8 cellular contexts compared by ENCODE assay signal in genomic region chr3:158105710-158106438, GRCh38. TPM values are rescaled to one million over a fixed set of nuclear protein-coding genes. Genes with fewer than 3 reads are reported as not detected.
DNase-seq lines count a peak whose midpoint lies in the region; ATAC-seq and TF ChIP-seq lines count a peak whose summit lies in the region.

Gene SHOX2 (minus strand): TSS chr3:158106420. CDS start chr3:158106024, 396 bp downstream.

- H3K9me3 ChIP-seq in GM23248 (ENCODE audit: low read depth) (no peaks in the 10 kb centered on the region), SJCRH30 (replicated peaks) (no peaks in the 10 kb centered on the region), mesenchymal stem cell (ENCODE audit: control insufficient read depth, low read length) (no peaks in the 10 kb centered on the region), aorta (ENCODE audit: control insufficient read depth, low read length) (no peaks in the 10 kb centered on the region)

- no peak within 1 kb of the TSS for H2BK120ac ChIP-seq in mesenchymal stem cell (ENCODE audit: low read depth, low read length)

- H2BK5ac ChIP-seq in mesenchymal stem cell (ENCODE audit: low read depth, low read length, poor library complexity, severe bottlenecking), result no peak within 1 kb of the TSS

- no peak within 1 kb of the TSS for H2BK12ac ChIP-seq in mesenchymal stem cell (ENCODE audit: low read length in 2 of 2)

- no peaks in the 10 kb centered on the region for H3K79me1 ChIP-seq in mesenchymal stem cell (replicated peaks; ENCODE audit: low read length, poor library complexity, severe bottlenecking)

- no peak within 1 kb of the TSS for H4K91ac ChIP-seq in mesenchymal stem cell (ENCODE audit: low read length)

- no peaks in the 10 kb centered on the region for H3K36me3 ChIP-seq in GM23248 (ENCODE audit: low read depth)
- no peaks in the 10 kb centered on the region for H3K36me3 ChIP-seq in SJCRH30
- peaks cover 0 to 12% of the 10 kb centered on the region in 2 experiments for H3K36me3 ChIP-seq in mesenchymal stem cell (ENCODE audit: control insufficient read depth in 1 of 2, insufficient read depth in 2 of 2, low read depth in 1 of 2, low read length in 2 of 2)
- no peaks in the 10 kb centered on the region for H3K36me3 ChIP-seq in aorta (ENCODE audit: control insufficient read depth in 1 of 2, insufficient read depth in 2 of 2, low read length in 1 of 2)

- peaks cover 19% of the 10 kb centered on the region for H3F3A ChIP-seq in GM23248 (ENCODE audit: insufficient read depth)

- H3K9me2 ChIP-seq in GM23248 (ENCODE audit: insufficient read depth), result no peaks in the 10 kb centered on the region

- peak within 1 kb of the TSS; percentile 84 for H3K9ac ChIP-seq in GM23248
- H3K9ac ChIP-seq in mesenchymal stem cell (ENCODE audit: low read length), result peak within 1 kb of the TSS; percentile 89

- no peaks in the 10 kb centered on the region for H3K27me3 ChIP-seq in GM23248 (replicated peaks; ENCODE audit: insufficient read depth)
- H3K27me3 ChIP-seq in SJCRH30, result no peaks in the 10 kb centered on the region
- H3K27me3 ChIP-seq in mesenchymal stem cell (ENCODE audit: control insufficient read depth in 1 of 2, insufficient read depth in 1 of 2, low read length in 2 of 2), result peaks cover 17 to 74% of the 10 kb centered on the region in 2 experiments
- H3K27me3 ChIP-seq in aorta (ENCODE audit: control insufficient read depth in 1 of 2, insufficient read depth in 2 of 2, low read length in 1 of 2), result no peaks in the 10 kb centered on the region

- H3K79me2 ChIP-seq in GM23248 (ENCODE audit: insufficient read depth), result peaks cover 39% of the 10 kb centered on the region

- H3K4me2 ChIP-seq in GM23248 (ENCODE audit: unreplicated experiment) (peak within 1 kb of the TSS; percentile 91), mesenchymal stem cell (ENCODE audit: low read length, poor library complexity, severe bottlenecking) (peak within 1 kb of the TSS; percentile 94)

- H2BK15ac ChIP-seq in mesenchymal stem cell (ENCODE audit: low read depth, poor library complexity, severe bottlenecking), result no peak within 1 kb of the TSS

- no peak within 1 kb of the TSS for H3K18ac ChIP-seq in mesenchymal stem cell (ENCODE audit: low read depth in 1 of 2, low read length in 2 of 2)

- no peak for TF ChIP-seq CTCF in coronary artery (IDR thresholded peaks at IDR 0.05)

- peak within 1 kb of the TSS; percentile 94 for H3K4me3 ChIP-seq in GM23248
- peak within 1 kb of the TSS; percentile 76 for H3K4me3 ChIP-seq in SJCRH30
- H3K4me3 ChIP-seq in coronary artery, result peak within 1 kb of the TSS; percentile 81
- H3K4me3 ChIP-seq in mesenchymal stem cell (ENCODE audit: insufficient read depth in 1 of 2, low read depth in 1 of 2, low read length in 2 of 2), result peak within 1 kb of the TSS; percentile 52 to 86
- H3K4me3 ChIP-seq in aorta (ENCODE audit: low read length in 2 of 2), result peak within 1 kb of the TSS; percentile 43 to 45

- H4K8ac ChIP-seq in mesenchymal stem cell (ENCODE audit: low read length), result no peak within 1 kb of the TSS

- H3K23ac ChIP-seq in mesenchymal stem cell (ENCODE audit: low read length in 2 of 2), result peak within 1 kb of the TSS in 1 of 2 experiments; percentile 93

- H3K4me1 ChIP-seq in GM23248 (ENCODE audit: insufficient read depth) (peaks cover 2% of the 10 kb centered on the region), SJCRH30 (0 out of 2 replicates have a peak, but pooled peaks cover 2% of the 10 kb centered on the region), mesenchymal stem cell (ENCODE audit: control insufficient read depth, insufficient read depth, low read depth, low read length) (peaks cover 31% of the 10 kb centered on the region), aorta (ENCODE audit: control insufficient read depth in 1 of 2, insufficient read depth in 2 of 2, low read length in 2 of 2) (no peaks in the 10 kb centered on the region)

- H3K4ac ChIP-seq in mesenchymal stem cell (ENCODE audit: low read depth in 1 of 2, low read length in 2 of 2), result no peak within 1 kb of the TSS

- ATAC-seq in aorta (ENCODE audit: low FRiP score) (no peak), HG03159 (IDR thresholded peaks at IDR 0.05; ENCODE audit: unreplicated experiment) (no peak)

- in situ Hi-C loops in GM23248 (cut with MboI), result no loop called here

- DNase-seq in AG20443 (ENCODE audit: low spot score) (peak; percentile 75), GM23248 (peak; percentile 83), SJCRH30 (peak; percentile 54 to 59), coronary artery (ENCODE audit: low spot score) (no peak), mesenchymal stem cell (peak; percentile 51), aorta (peak; percentile 65 to 82), anterior cingulate cortex (lab: John Stamatoyannopoulos, UW) (no peak)

- peak within 1 kb of the TSS; percentile 97 for H2AFZ ChIP-seq in GM23248
- H2AFZ ChIP-seq in mesenchymal stem cell (ENCODE audit: low read depth, low read length), result no peak within 1 kb of the TSS

- 1% methylated on average over 31 to 54 of the region's 54 CpGs for WGBS in GM23248 (ENCODE audit: low coverage in 1 of 2, low lambda C conversion rate in 2 of 2, missing lambda C conversion rate in 2 of 2), 2 experiments
- 1% methylated on average over 38 of the region's 54 CpGs for WGBS in mesenchymal stem cell
- 1 to 2% methylated on average over 33 to 54 of the region's 54 CpGs for WGBS in aorta, 2 donors

- no peaks in the 10 kb centered on the region for H4K20me1 ChIP-seq in GM23248 (ENCODE audit: insufficient read depth)

- intact Hi-C loops in aorta (cut with DNase I), result no loop called here

- no peak within 1 kb of the TSS for H3K14ac ChIP-seq in mesenchymal stem cell (ENCODE audit: low read length in 2 of 2)

- peak within 1 kb of the TSS; percentile 64 for H3K27ac ChIP-seq in GM23248
- no peak within 1 kb of the TSS for H3K27ac ChIP-seq in SJCRH30
- H3K27ac ChIP-seq in coronary artery, result peak within 1 kb of the TSS; percentile 30 to 94
- no peak within 1 kb of the TSS for H3K27ac ChIP-seq in mesenchymal stem cell (ENCODE audit: low read length, poor library complexity, severe bottlenecking)
- H3K27ac ChIP-seq in aorta (ENCODE audit: low read depth in 1 of 2, low read length in 2 of 2), result no peak within 1 kb of the TSS

- H2AK5ac ChIP-seq in mesenchymal stem cell (ENCODE audit: low read length, severe bottlenecking), result no peak within 1 kb of the TSS

RNA-seq across cellular contexts. Expression of gene SHOX2, which starts in this region (rescaled TPM):
- 16.1 and 17.7 TPM in 2 replicates for total RNA-seq in GM23248 (2014; rRNA removed; shearing (Covaris generic))
- polyA plus RNA-seq in GM23248 (2016; fragmentation: Nextera tagmentation; extraction: Ambion mirVana), result 10.5 and 10.6 TPM in 2 replicates
- 4.5 and 5.4 TPM in 2 replicates for total RNA-seq in SJCRH30 (2014; rRNA removed; shearing (Covaris generic))
- not detected for polyA plus RNA-seq in mesenchymal stem cell (2013, experiment 1 of 2)
- polyA plus RNA-seq in mesenchymal stem cell (2013, experiment 2 of 2), result 0.03 TPM
- 1 to 10 TPM in 1 of 2 donors, under 1 TPM in 1; 0.78 to 2.7 TPM for total RNA-seq in aorta
- polyA plus RNA-seq in aorta, result 1 to 10 TPM; 1.1 to 2.6 TPM

Comparison
In these comparisons a context has a peak if more than half of its experiments do, and no peak if none do; other contexts are left out.
1. DNase-seq: peak in AG20443 (single experiment), GM23248 (single experiment), SJCRH30 (2 of 2), mesenchymal stem cell (single experiment) and aorta (2 of 2); none in coronary artery (single experiment) and anterior cingulate cortex (0 of 58).
2. H3K27ac ChIP-seq: peak in GM23248 (single experiment) and coronary artery (2 of 2); none in SJCRH30 (single experiment), mesenchymal stem cell (single experiment) and aorta (0 of 2).
3. H3K4me3 ChIP-seq: peak in every context shown above with its lines; median percentile 94 in GM23248; 81 in coronary artery; 76 in SJCRH30; 69 in mesenchymal stem cell; 44 in aorta.